11 cellular contexts compared by ENCODE assay signal in the genomic region with DNA sequence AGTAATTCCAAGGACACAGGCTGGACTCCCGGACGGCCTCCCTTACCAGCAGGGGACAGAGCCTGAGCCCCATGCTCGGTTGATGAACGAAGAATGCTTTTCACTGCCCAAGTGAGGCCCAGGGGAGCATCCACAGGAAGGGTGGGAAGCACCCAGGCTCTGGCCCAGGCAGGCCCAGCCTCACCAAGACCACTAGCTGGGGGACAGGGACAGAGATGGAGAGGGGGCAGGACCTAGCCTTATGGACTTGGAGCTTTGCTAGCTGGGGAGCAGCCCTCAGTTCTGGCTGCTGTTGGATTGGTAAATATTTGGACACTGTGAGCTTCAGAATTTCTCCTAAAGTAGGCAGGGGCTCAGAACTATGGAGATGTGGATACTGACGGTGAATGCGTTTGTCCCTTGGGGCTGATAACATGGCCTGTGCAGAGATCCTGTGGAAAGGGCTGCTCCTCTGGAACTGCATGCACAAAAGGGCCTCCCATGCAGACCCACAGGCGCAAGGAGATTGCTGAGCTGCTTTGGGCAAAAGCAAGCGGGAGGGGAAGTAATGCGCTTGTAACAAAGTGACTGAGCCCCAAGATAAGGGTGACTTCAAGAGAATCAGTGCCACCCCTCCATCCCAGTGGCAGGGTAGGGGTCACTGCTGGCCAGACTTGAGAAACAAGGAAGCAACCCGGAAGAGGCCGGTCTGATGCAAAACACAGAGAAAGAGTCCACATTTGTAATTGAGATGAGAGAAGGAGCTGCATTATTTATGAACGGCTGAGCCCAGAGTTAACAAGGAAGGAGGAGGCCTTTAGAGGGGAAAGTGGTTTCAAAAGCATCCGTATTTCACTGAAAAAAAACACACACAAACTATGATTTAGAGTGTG.
DNase-seq lines count a peak whose midpoint lies in the region; ATAC-seq, FAIRE-seq and TF ChIP-seq lines count a peak whose summit lies in the region.
"Had no signal": no experiment of that assay in that cellular context is flagged by ENCODE, and none has a peak within 500 bp of the region (broad histone marks: within the 10 kb centered on the region; RNA-seq: fewer than 3 reads in every experiment).

No MANE protein-coding gene starts in this region.

- no peak for TF ChIP-seq POLR2A in GM12878 (IDR thresholded peaks at IDR 0.05; ENCODE audit: low read depth, low read length)

- peaks cover 3% of the 10 kb centered on the region for H3K36me3 Mint-ChIP-seq in neural crest cell (ENCODE audit: low read depth)

- CTCF ChIA-PET in GM12878 (lab: Yijun Ruan, JAX) = interaction anchor here (1.3 kb wide), 1 partner anchor 209 kb away, joined by 4 read pairs; no protein-coding TSS in a partner anchor

- H3K9me3 Mint-ChIP-seq in neural crest cell = peaks cover 10% of the 10 kb centered on the region

- H3K4me3 ChIP-seq in DOHH2 (ENCODE audit: low read length) (no peak overlapping the region; the same call in 1 of the 2 replicates), Loucy (ENCODE audit: low read length, poor library complexity, severe bottlenecking) (no peak overlapping the region), GM12878 (no peak overlapping the region), psoas muscle (no peak overlapping the region)

- H3K27ac ChIP-seq in DOHH2 (ENCODE audit: low read depth, low read length) (peak overlapping the region; percentile 24; the same call in 1 of the 2 replicates), GM12878 (ENCODE audit: control insufficient read depth, insufficient read depth) (no peak overlapping the region), psoas muscle (no peak overlapping the region)
- H3K27ac ChIP-seq: epithelial cell of prostate had no signal

- H3K27ac Mint-ChIP-seq in neural crest cell (ENCODE audit: unreplicated experiment) = peak overlapping the region; percentile 85

- H3K27me3 ChIP-seq in DOHH2 (ENCODE audit: control insufficient read depth, low read length) (no peaks in the 10 kb centered on the region), Loucy (ENCODE audit: insufficient read depth, low read length, poor library complexity, severe bottlenecking) (no peaks in the 10 kb centered on the region), GM12878 (replicated peaks in 1 of 2; ENCODE audit: control insufficient read depth in 2 of 2, insufficient read depth in 2 of 2, low read length in 1 of 2) (no peaks in the 10 kb centered on the region), psoas muscle (ENCODE audit: insufficient read depth in 3 of 3, low read length in 2 of 3) (no peaks in the 10 kb centered on the region)

- SMC1A ChIA-PET in GM12878 (lab: Charles Lee; ENCODE audit: uncharacterized antibody, unreplicated experiment) = interaction anchor here (1.0 kb wide), 2 partner anchors 9 to 17 kb away, joined by 3 to 5 read pairs; no protein-coding TSS in a partner anchor

- H3K4me1 Mint-ChIP-seq in neural crest cell = peaks cover 8% of the 10 kb centered on the region

- in situ Hi-C loops in GM12878 (cut with MboI) = no loop called here

- H2AFZ ChIP-seq in Loucy (ENCODE audit: low read length) = peak overlapping the region; percentile 34; the same call in 1 of the 2 replicates
- H2AFZ ChIP-seq in GM12878 (ENCODE audit: control insufficient read depth, low read depth, low read length) = peak overlapping the region; percentile 82

- no peak for TF ChIP-seq RAD21 in GM12878 (IDR thresholded peaks at IDR 0.05; ENCODE audit: insufficient read depth, low read depth, low read length)

- TF ChIP-seq EP300 in GM12878 (IDR thresholded peaks at IDR 0.05; ENCODE audit: borderline replicate concordance in 1 of 2, control insufficient read depth in 1 of 2, low read depth in 2 of 2, low read length in 2 of 2) = no peak

- H4K20me1 ChIP-seq in DOHH2 (ENCODE audit: control insufficient read depth, insufficient read depth, low read depth, low read length) = no peaks in the 10 kb centered on the region
- H4K20me1 ChIP-seq in Loucy (ENCODE audit: insufficient read depth, low read length, poor library complexity, severe bottlenecking) = no peaks in the 10 kb centered on the region
- no peaks in the 10 kb centered on the region for H4K20me1 ChIP-seq in GM12878 (ENCODE audit: control insufficient read depth, insufficient read depth)

- POLR2A ChIA-PET in GM12878 (lab: Charles Lee) = no interaction called here

- 47% methylated on average over 13 of the region's 13 CpGs for WGBS in GM12878 (ENCODE audit: insufficient coverage, insufficient replicate concordance, low lambda C conversion rate, missing lambda C conversion rate)
- whole genome bisulfite sequencing in psoas muscle, 3 donors = 73 to 77% (median 74%) methylated on average over 13 of the region's 13 CpGs

- H3K4me3 Mint-ChIP-seq in neural crest cell = no peak overlapping the region

- H3K4me1 ChIP-seq in DOHH2 (ENCODE audit: control insufficient read depth, low read length) = peaks cover 12% of the 10 kb centered on the region
- peaks cover 13% of the 10 kb centered on the region for H3K4me1 ChIP-seq in Loucy (ENCODE audit: insufficient read depth, low read length, poor library complexity, severe bottlenecking)
- peaks cover 10% of the 10 kb centered on the region for H3K4me1 ChIP-seq in GM12878 (ENCODE audit: control insufficient read depth, insufficient read depth, low read length)
- no peaks in the 10 kb centered on the region for H3K4me1 ChIP-seq in psoas muscle

- intact Hi-C loops in GM12878 (cut with micrococcal nuclease; ENCODE audit: unreplicated experiment) (no loop called here), psoas muscle (cut with DNase I) (no loop called here)

- no peaks in the 10 kb centered on the region for H3K27me3 Mint-ChIP-seq in neural crest cell (ENCODE audit: low read depth)

- H3K9ac ChIP-seq in Loucy (ENCODE audit: low read depth, low read length, poor library complexity, severe bottlenecking) = peak overlapping the region; percentile 15
- H3K9ac ChIP-seq in GM12878 (ENCODE audit: control insufficient read depth, insufficient read depth, low read length) = peak overlapping the region; percentile 34; the same call in 1 of the 2 replicates

- H3K9me2 ChIP-seq in DOHH2 (replicated peaks; ENCODE audit: control insufficient read depth, low read length) = no peaks in the 10 kb centered on the region
- no peaks in the 10 kb centered on the region for H3K9me2 ChIP-seq in Loucy (replicated peaks; ENCODE audit: low read depth, low read length)

- H3K36me3 ChIP-seq in DOHH2 (ENCODE audit: control insufficient read depth, low read length) (no peaks in the 10 kb centered on the region), Loucy (ENCODE audit: insufficient read depth, low read length) (no peaks in the 10 kb centered on the region), GM12878 (ENCODE audit: control insufficient read depth in 2 of 2, insufficient read depth in 2 of 2, low read length in 1 of 2) (no peaks in the 10 kb centered on the region), psoas muscle (ENCODE audit: insufficient read depth in 1 of 2, low read depth in 1 of 2) (no peaks in the 10 kb centered on the region)

- BruUV-seq in GM12878 (replicated peaks; lab: Mats Ljungman, UMichigan) = no TSS peak

- H3K9me3 ChIP-seq in DOHH2 (ENCODE audit: control insufficient read depth, insufficient read depth, low read length) = no peaks in the 10 kb centered on the region; the same call in 1 of the 2 replicates
- no peaks in the 10 kb centered on the region for H3K9me3 ChIP-seq in Loucy (ENCODE audit: insufficient read depth, low read depth, low read length)
- H3K9me3 ChIP-seq in GM12878 (replicated peaks; ENCODE audit: control insufficient read depth, insufficient read depth, low read length) = peaks cover 4% of the 10 kb centered on the region; the same call in 2 of the 3 replicates
- no peaks in the 10 kb centered on the region for H3K9me3 ChIP-seq in psoas muscle

- peak overlapping the region; percentile 46 for H3K4me2 ChIP-seq in DOHH2 (ENCODE audit: low read length)
- peak overlapping the region; percentile 3 for H3K4me2 ChIP-seq in Loucy (ENCODE audit: low read depth, low read length, poor library complexity, severe bottlenecking)
- H3K4me2 ChIP-seq in GM12878 (ENCODE audit: control insufficient read depth, insufficient read depth) = 0 out of 2 replicates have a peak overlapping the region, but pooled peaks have one; percentile 12

- H3K79me2 ChIP-seq in DOHH2 (ENCODE audit: control insufficient read depth, low read length) = no peaks in the 10 kb centered on the region
- no peaks in the 10 kb centered on the region for H3K79me2 ChIP-seq in Loucy (ENCODE audit: insufficient read depth, low read length)
- no peaks in the 10 kb centered on the region for H3K79me2 ChIP-seq in GM12878 (ENCODE audit: control insufficient read depth, insufficient read depth, low read length)

- FAIRE-seq in GM12878 (lab: Jason Lieb, UNC) = no peak

- ATAC-seq in GM12878 = no peak; the same call in 2 of the 3 replicates
- no peak for ATAC-seq in psoas muscle

- H3F3A ChIP-seq in DOHH2 (ENCODE audit: control insufficient read depth, insufficient read depth) (no peaks in the 10 kb centered on the region), Loucy (ENCODE audit: low read depth) (no peaks in the 10 kb centered on the region)

- no peak for TF ChIP-seq CTCF in DOHH2 (IDR thresholded peaks at IDR 0.05; ENCODE audit: low read depth, low read length, poor library complexity, severe bottlenecking)
- no peak for TF ChIP-seq CTCF in Loucy (conservative IDR thresholded peaks at IDR 0.05; ENCODE audit: low read length)
- no peak for TF ChIP-seq CTCF in GM12878 (IDR thresholded peaks at IDR 0.05 in 2 of 3, conservative IDR thresholded peaks at IDR 0.05 in 1 of 3; ENCODE audit: control insufficient read depth in 2 of 3, extremely low read depth in 1 of 3, insufficient read depth in 1 of 3, low read depth in 3 of 3, low read length in 3 of 3)
- TF ChIP-seq CTCF in neural crest cell (conservative IDR thresholded peaks at IDR 0.05) = no peak
- no peak for TF ChIP-seq CTCF in psoas muscle (IDR thresholded peaks at IDR 0.05)

- RAD21 ChIA-PET in GM12878 (lab: Charles Lee; ENCODE audit: unreplicated experiment) = no interaction called here

- no peak for DNase-seq in GM12878 (ENCODE audit: low read depth, low spot score)
- DNase-seq in neural crest cell (ENCODE audit: low read depth, low spot score) = no peak
- DNase-seq in stimulated activated CD4-positive, alpha-beta T cell treated with anti-CD3 and anti-CD28 coated beads, Interleukin-15, amount 100 ng/mL, for 24 hours = no peak
- no peak for DNase-seq in amniotic stem cell (lab: John Stamatoyannopoulos, UW)
- DNase-seq in psoas muscle = no peak
- DNase-seq in C1 segment of cervical spinal cord (lab: John Stamatoyannopoulos, UW) = no peak
- DNase-seq: activated CD4-positive, CD25-positive, alpha-beta regulatory T cell; anterior cingulate cortex had no signal
